ENCODE assay signal across 6 cellular contexts in the genomic region with DNA sequence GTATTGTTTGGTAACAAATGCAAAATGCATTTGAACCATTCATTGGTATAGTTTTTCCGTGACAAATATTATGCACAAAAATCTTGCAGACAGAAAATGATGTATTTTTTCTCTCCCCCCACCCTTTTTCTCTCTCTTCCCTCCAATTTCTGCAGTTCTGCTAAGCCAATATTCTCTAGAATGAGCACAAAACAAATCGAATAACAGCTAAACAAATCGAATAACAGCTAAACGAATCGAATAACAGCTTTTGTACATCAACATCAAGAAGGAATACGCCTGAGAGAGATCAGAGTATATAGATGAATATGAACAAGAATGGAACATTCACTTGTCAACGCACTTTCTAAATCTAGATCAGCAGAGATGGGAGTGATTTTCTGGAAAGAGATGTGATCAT.
"Had no signal": no experiment of that assay in that cellular context is flagged by ENCODE, and none has a peak within 500 bp of the region (broad histone marks: within the 10 kb centered on the region; RNA-seq: fewer than 3 reads in every experiment).

No MANE protein-coding gene starts in this region.

- H3K27ac ChIP-seq: HL-60 had no signal

- DNase-seq: IMR-90, KBM-7, KG1 had no signal

- FAIRE-seq: HepG2, HTR-8/SVneo had no signal

- ATAC-seq: HepG2 had no signal
